In the genomic region with DNA sequence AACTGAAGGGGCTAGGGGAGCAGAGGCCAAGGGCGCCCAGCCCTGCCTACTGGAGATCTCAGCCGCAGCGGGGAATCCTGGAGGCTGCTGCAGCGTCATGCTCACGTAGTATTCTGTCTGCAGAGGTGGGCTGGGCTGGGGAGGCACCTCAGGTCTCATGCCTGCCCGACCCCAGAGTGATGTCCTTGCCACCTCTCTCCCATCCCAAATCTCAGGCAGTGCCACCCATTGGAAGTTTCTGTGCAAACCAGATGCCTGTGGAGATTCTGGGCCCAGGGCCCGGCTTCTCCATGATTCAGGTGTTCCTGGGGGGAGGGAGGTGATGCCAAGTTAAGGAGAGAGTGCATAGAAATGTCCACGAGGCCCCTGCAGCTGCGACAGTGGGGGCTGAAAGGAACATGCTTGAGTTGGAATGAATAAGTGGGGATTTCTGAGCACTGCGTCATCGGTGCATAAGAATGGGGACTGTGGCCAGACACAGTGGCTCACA, we compare ENCODE assay signal across 12 cellular contexts.
A peak's percentile ranks its signal among the peaks of the same experiment; 100 is the strongest.
DNase-seq lines count a peak whose midpoint lies in the region; ATAC-seq, FAIRE-seq and TF ChIP-seq lines count a peak whose summit lies in the region.
"Had no signal": no experiment of that assay in that cellular context is flagged by ENCODE, and none has a peak within 500 bp of the region (broad histone marks: within the 10 kb centered on the region; RNA-seq: fewer than 3 reads in every experiment).

No MANE protein-coding gene starts in this region.

- H3K4me1 Mint-ChIP-seq in CD14-positive monocyte, result peaks cover 51% of the 10 kb centered on the region
- peaks cover 37 to 45% (median 44%) of the 10 kb centered on the region in 3 donors for H3K4me1 Mint-ChIP-seq in IgD-negative memory B cell
- H3K4me1 Mint-ChIP-seq in Caco-2 (ENCODE audit: low read depth, unreplicated experiment), result no peaks in the 10 kb centered on the region

- POLR2A ChIA-PET in Caco-2 (lab: Charles Lee), result no interaction called here

- no peak for TF ChIP-seq CTCF in CD14-positive monocyte (IDR thresholded peaks at IDR 0.05)
- TF ChIP-seq CTCF in bronchial epithelial cell (IDR thresholded peaks at IDR 0.05; ENCODE audit: insufficient read depth, low read length, severe bottlenecking), result no peak
- TF ChIP-seq CTCF in Caco-2 (IDR thresholded peaks at IDR 0.05; ENCODE audit: insufficient read depth in 1 of 2, low read depth in 1 of 2, low read length in 1 of 2, severe bottlenecking in 1 of 2, unreplicated experiment in 1 of 2), result no peak

- H3K36me3 ChIP-seq in bronchial epithelial cell (ENCODE audit: control insufficient read depth, insufficient read depth, low read length) (no peaks in the 10 kb centered on the region), Caco-2 (ENCODE audit: control insufficient read depth, insufficient read depth, low read length) (no peaks in the 10 kb centered on the region; the same call in 1 of the 2 replicates)
- H3K36me3 ChIP-seq: left lung had no signal

- H3K27ac Mint-ChIP-seq in CD14-positive monocyte (peak overlapping the region; percentile 81 to 99 (median 87)), IgD-negative memory B cell (peak overlapping the region; percentile 98 to 100 (median 99)), Caco-2 (ENCODE audit: unreplicated experiment) (no peak overlapping the region)

- H3K27me3 Mint-ChIP-seq in CD14-positive monocyte (ENCODE audit: low read depth in 3 of 3), result peaks cover 2 to 11% (median 2%) of the 10 kb centered on the region in 3 donors
- no peaks in the 10 kb centered on the region for H3K27me3 Mint-ChIP-seq in IgD-negative memory B cell
- H3K27me3 Mint-ChIP-seq in Caco-2 (ENCODE audit: insufficient read depth, unreplicated experiment), result no peaks in the 10 kb centered on the region

- H3K4me3 Mint-ChIP-seq in CD14-positive monocyte, result no peak overlapping the region
- peak overlapping the region; percentile 67 to 92 (median 88) for H3K4me3 Mint-ChIP-seq in IgD-negative memory B cell
- H3K4me3 Mint-ChIP-seq in Caco-2 (ENCODE audit: unreplicated experiment), result no peak overlapping the region

- H3K9me3 Mint-ChIP-seq in CD14-positive monocyte, result peaks cover 0 to 13% (median 10%) of the 10 kb centered on the region in 7 donors
- H3K9me3 Mint-ChIP-seq in IgD-negative memory B cell, result peaks cover 5 to 9% (median 5%) of the 10 kb centered on the region in 3 donors
- H3K9me3 Mint-ChIP-seq in Caco-2 (ENCODE audit: unreplicated experiment), result peaks cover 14% of the 10 kb centered on the region

- H3K4me3 ChIP-seq in bronchial epithelial cell (ENCODE audit: low read depth, low read length), result no peak overlapping the region
- H3K4me3 ChIP-seq in Caco-2 (ENCODE audit: low read depth, low read length), result no peak overlapping the region
- H3K4me3 ChIP-seq: left lung had no signal

- H3K9me3 ChIP-seq in Caco-2, result no peaks in the 10 kb centered on the region
- H3K9me3 ChIP-seq: left lung had no signal

- no TSS peak for BruUV-seq in Caco-2 (replicated peaks; lab: Mats Ljungman, UMichigan)

- DNase-seq in CD14-positive monocyte (ENCODE audit: low spot score) (no peak), bronchial epithelial cell (ENCODE audit: low read depth) (peak; percentile 39), NCI-H187 treated with DMSO at 0.1 percent for 48 hours (lab: John Stamatoyannopoulos, UW) (no peak), GOT3 (lab: John Stamatoyannopoulos, UW) (no peak), Caco-2 (no peak), UCSD-AML1 (lab: John Stamatoyannopoulos, UW; ENCODE audit: unreplicated experiment) (no peak)
- DNase-seq: caudate nucleus, NCI-H146 had no signal

- CTCF ChIA-PET in Caco-2 (lab: Charles Lee), result no interaction called here

- peak; percentile 2 for ATAC-seq in GM18519 (IDR thresholded peaks at IDR 0.05; ENCODE audit: low FRiP score, unreplicated experiment)

- no peak for FAIRE-seq in bronchial epithelial cell (lab: Jason Lieb, UNC)

- H3K27me3 ChIP-seq in bronchial epithelial cell (ENCODE audit: control insufficient read depth, insufficient read depth, low read length), result no peaks in the 10 kb centered on the region
- H3K27me3 ChIP-seq in Caco-2 (replicated peaks; ENCODE audit: control insufficient read depth, insufficient read depth, low read length), result no peaks in the 10 kb centered on the region
- H3K27me3 ChIP-seq: left lung had no signal

- no peaks in the 10 kb centered on the region for H3K4me1 ChIP-seq in Caco-2
- H3K4me1 ChIP-seq: parathyroid adenoma had no signal

- H3K36me3 Mint-ChIP-seq in CD14-positive monocyte (peaks cover 3 to 5% of the 10 kb centered on the region in 2 donors), IgD-negative memory B cell (peaks cover 12% of the 10 kb centered on the region), Caco-2 (ENCODE audit: insufficient read depth, unreplicated experiment) (peaks cover 44% of the 10 kb centered on the region)

- intact Hi-C loops in CD14-positive monocyte (cut with micrococcal nuclease), result loop anchor here (10.0 kb wide), 3 partner anchors 129 to 371 kb away; partner anchors contain the start of genes DAP (in 1 of the 2) and MARCHF6 (in 1 of the 2)
- intact Hi-C loops in Caco-2 (cut with micrococcal nuclease; ENCODE audit: unreplicated experiment), result no loop called here

Comparison
In these comparisons a context has a peak if more than half of its experiments do, and no peak if none do; other contexts are left out.
1. H3K4me3 Mint-ChIP-seq: peak in IgD-negative memory B cell (4 of 4); none in CD14-positive monocyte (0 of 2) and Caco-2 (single experiment).